ENCODE assay signal across 25 cellular contexts in genomic region chr13:24868874-24869273, GRCh38.
DNase-seq lines count a peak whose midpoint lies in the region; ATAC-seq and TF ChIP-seq lines count a peak whose summit lies in the region.
"Had no signal": no experiment of that assay in that cellular context is flagged by ENCODE, and none has a peak within 500 bp of the region (broad histone marks: within the 10 kb centered on the region; RNA-seq: fewer than 3 reads in every experiment).

No MANE protein-coding gene starts in this region.

- H3K9me3 ChIP-seq in OCI-LY3 (ENCODE audit: insufficient read depth, low read length) (no peaks in the 10 kb centered on the region), esophagus muscularis mucosa (no peaks in the 10 kb centered on the region), upper lobe of left lung (no peaks in the 10 kb centered on the region)
- H3K9me3 ChIP-seq: BLaER1, MG63 had no signal

- H4K20me1 ChIP-seq in OCI-LY3 (ENCODE audit: insufficient read depth, low read length) = no peaks in the 10 kb centered on the region
- H4K20me1 ChIP-seq: BLaER1 had no signal

- H3K9me3 Mint-ChIP-seq in activated T-cell treated with anti-CD3 and anti-CD28 coated beads, Interleukin-2, amount 50 U/mL, for 4 hours = no peaks in the 10 kb centered on the region
- H3K9me3 Mint-ChIP-seq: CD4-positive, alpha-beta memory T cell; HFFc6; IgD-negative memory B cell had no signal

- H3K4me1 Mint-ChIP-seq in activated T-cell treated with anti-CD3 and anti-CD28 coated beads, Interleukin-2, amount 50 U/mL, for 4 hours (ENCODE audit: low read depth) = peaks cover 3% of the 10 kb centered on the region

- peak overlapping the region; percentile 48 for H3K4me2 ChIP-seq in OCI-LY3 (ENCODE audit: low read length)
- H3K4me2 ChIP-seq: PC-9 had no signal

- no peak overlapping the region for H3K4me3 ChIP-seq in OCI-LY3 (ENCODE audit: low read length)
- no peak overlapping the region for H3K4me3 ChIP-seq in esophagus muscularis mucosa
- H3K4me3 ChIP-seq in upper lobe of left lung = no peak overlapping the region
- H3K4me3 ChIP-seq: BLaER1, MG63, PC-9 had no signal

- H3K27me3 ChIP-seq in OCI-LY3 (ENCODE audit: low read depth, low read length) = peaks cover 20% of the 10 kb centered on the region; the same call in 1 of the 2 replicates
- peaks cover 0 to 9% (median 0%) of the 10 kb centered on the region in 4 donors for H3K27me3 ChIP-seq in esophagus muscularis mucosa
- H3K27me3 ChIP-seq in upper lobe of left lung = no peaks in the 10 kb centered on the region
- H3K27me3 ChIP-seq: BLaER1, MG63 had no signal

- no peak for ATAC-seq in upper lobe of left lung (ENCODE audit: low FRiP score in 2 of 2)
- no peak for ATAC-seq in activated T-cell treated with anti-CD3 and anti-CD28 coated beads, Interleukin-2, amount 50 U/mL, for 4 hours
- ATAC-seq in GM21360 (IDR thresholded peaks at IDR 0.05; ENCODE audit: unreplicated experiment) = no peak

- no peak for TF ChIP-seq POLR2A in esophagus muscularis mucosa (IDR thresholded peaks at IDR 0.05; ENCODE audit: low read depth)
- no peak for TF ChIP-seq POLR2A in upper lobe of left lung (IDR thresholded peaks at IDR 0.05)

- no peak overlapping the region for H3K4me3 Mint-ChIP-seq in activated T-cell treated with anti-CD3 and anti-CD28 coated beads, Interleukin-2, amount 50 U/mL, for 4 hours
- H3K4me3 Mint-ChIP-seq: CD4-positive, alpha-beta memory T cell; HFFc6; IgD-negative memory B cell had no signal

- 0 out of 2 replicates have a peak overlapping the region, but pooled peaks have one; percentile 17 for H2AFZ ChIP-seq in OCI-LY3 (ENCODE audit: low read depth, low read length)
- H2AFZ ChIP-seq: PC-9 had no signal

- peaks cover 24% of the 10 kb centered on the region for H3K27me3 Mint-ChIP-seq in activated T-cell treated with anti-CD3 and anti-CD28 coated beads, Interleukin-2, amount 50 U/mL, for 4 hours (ENCODE audit: low read depth)

- H3K27ac ChIP-seq in OCI-LY3 (ENCODE audit: low read length) (no peak overlapping the region), esophagus muscularis mucosa (replicated peaks in 1 of 4) (no peak overlapping the region), upper lobe of left lung (peak overlapping the region in 3 of 4 donors; percentile 2 to 40 (median 31))
- H3K27ac ChIP-seq: 22Rv1, BLaER1, PC-9 had no signal

- no peaks in the 10 kb centered on the region for H3K79me2 ChIP-seq in OCI-LY3 (ENCODE audit: low read length)

- TF ChIP-seq CTCF in OCI-LY3 (IDR thresholded peaks at IDR 0.05; ENCODE audit: low read depth, low read length) = no peak
- no peak for TF ChIP-seq CTCF in esophagus muscularis mucosa (IDR thresholded peaks at IDR 0.05)
- TF ChIP-seq CTCF in upper lobe of left lung (IDR thresholded peaks at IDR 0.05) = no peak

- 55% methylated on average over 4 of the region's 4 CpGs for WGBS in esophagus muscularis mucosa
- 34 to 48% methylated on average over 4 of the region's 4 CpGs for WGBS in upper lobe of left lung, 2 donors

- no peaks in the 10 kb centered on the region for H3K36me3 ChIP-seq in OCI-LY3 (replicated peaks; ENCODE audit: low read depth, low read length)
- no peaks in the 10 kb centered on the region for H3K36me3 ChIP-seq in esophagus muscularis mucosa
- no peaks in the 10 kb centered on the region for H3K36me3 ChIP-seq in upper lobe of left lung
- H3K36me3 ChIP-seq: BLaER1, MG63 had no signal

- H3K4me1 ChIP-seq in OCI-LY3 (ENCODE audit: low read length) = peaks cover 7% of the 10 kb centered on the region
- no peaks in the 10 kb centered on the region for H3K4me1 ChIP-seq in esophagus muscularis mucosa
- peaks cover 0 to 8% (median 1%) of the 10 kb centered on the region in 4 donors for H3K4me1 ChIP-seq in upper lobe of left lung

- DNase-seq in DMS79 treated with DMSO at 0.1 percent for 48 hours (lab: John Stamatoyannopoulos, UW) = peak; percentile 16
- no peak for DNase-seq in DMS79 (lab: John Stamatoyannopoulos, UW)
- peak; percentile 8 for DNase-seq in esophagus muscularis mucosa (ENCODE audit: extremely low spot score)
- DNase-seq in upper lobe of left lung = no peak
- no peak for DNase-seq in activated T-cell treated with anti-CD3 and anti-CD28 coated beads, Interleukin-2, amount 50 U/mL, for 4 hours
- no peak for DNase-seq in C1 segment of cervical spinal cord (lab: John Stamatoyannopoulos, UW)
- DNase-seq: ACHN; Caco-2; CD4-positive, alpha-beta memory T cell; DMS 273 treated with DMSO at 0.1 percent for 48 hours; H7; HFFc6; Kasumi-1; NCI-H1048; NCI-H1417 treated with DMSO at 0.1 percent for 48 hours; NCI-H1930; NCI-H524 treated with DMSO at 0.1 percent for 48 hours; PC-9; SHP77 had no signal

- intact Hi-C loops in esophagus muscularis mucosa (cut with DNase I) = no loop called here

- TF ChIP-seq EP300 in esophagus muscularis mucosa (IDR thresholded peaks at IDR 0.05) = no peak
- TF ChIP-seq EP300 in upper lobe of left lung (IDR thresholded peaks at IDR 0.05) = no peak

- H3K9ac ChIP-seq in OCI-LY3 (ENCODE audit: low read length) = no peak overlapping the region
- H3K9ac ChIP-seq: BLaER1 had no signal

- H3K36me3 Mint-ChIP-seq in activated T-cell treated with anti-CD3 and anti-CD28 coated beads, Interleukin-2, amount 50 U/mL, for 4 hours (ENCODE audit: insufficient read depth) = no peaks in the 10 kb centered on the region
- H3K36me3 Mint-ChIP-seq: CD4-positive, alpha-beta memory T cell; IgD-negative memory B cell had no signal

Comparison
In these comparisons a context has a peak if more than half of its experiments do, and no peak if none do; other contexts are left out.
1. DNase-seq: peak in DMS79 treated with DMSO at 0.1 percent for 48 hours (single experiment) and esophagus muscularis mucosa (single experiment); none in DMS79 (single experiment), upper lobe of left lung (0 of 2), activated T-cell treated with anti-CD3 and anti-CD28 coated beads, Interleukin-2, amount 50 U/mL, for 4 hours (single experiment) and C1 segment of cervical spinal cord (0 of 14).
2. H3K27ac ChIP-seq: peak in upper lobe of left lung (3 of 4); none in OCI-LY3 (single experiment) and esophagus muscularis mucosa (0 of 4).